In genomic region chr13:99085846-99086148, GRCh38 we compare ENCODE assay signal across 8 cellular contexts.
A peak's percentile ranks its signal among the peaks of the same experiment; 100 is the strongest.
DNase-seq lines count a peak whose midpoint lies in the region; ATAC-seq and TF ChIP-seq lines count a peak whose summit lies in the region.

No MANE protein-coding gene starts in this region.

- no peak for DNase-seq in activated naive CD4-positive, alpha-beta T cell treated with anti-CD3 and anti-CD28 coated beads for 36 hours
- no peak for DNase-seq in activated naive CD4-positive, alpha-beta T cell treated with anti-CD3 and anti-CD28 coated beads, Interleukin-2, amount 50 U/mL, for 16 hours
- DNase-seq in astrocyte of the spinal cord (ENCODE audit: low read depth, low spot score) (no peak), memory B cell (ENCODE audit: low spot score in 2 of 2) (no peak), type B pancreatic cell (ENCODE audit: extremely low spot score, unreplicated experiment) (no peak), GM10266 (ENCODE audit: extremely low spot score) (no peak), HK-2 (ENCODE audit: unreplicated experiment) (no peak), NCI-H510A (lab: John Stamatoyannopoulos, UW) (no peak)

- no peaks in the 10 kb centered on the region for H3K9me3 Mint-ChIP-seq in activated naive CD4-positive, alpha-beta T cell treated with anti-CD3 and anti-CD28 coated beads for 36 hours
- H3K9me3 Mint-ChIP-seq in memory B cell (no peaks in the 10 kb centered on the region), type B pancreatic cell (no peaks in the 10 kb centered on the region)

- TF ChIP-seq CTCF in astrocyte of the spinal cord (IDR thresholded peaks at IDR 0.05; ENCODE audit: low read depth, low read length) (no peak), type B pancreatic cell (conservative IDR thresholded peaks at IDR 0.05) (no peak), GM10266 (IDR thresholded peaks at IDR 0.05; ENCODE audit: control insufficient read depth, insufficient read depth, low read depth, missing control alignments) (no peak)

- intact Hi-C loops in activated naive CD4-positive, alpha-beta T cell treated with anti-CD3 and anti-CD28 coated beads for 36 hours (cut with micrococcal nuclease) = loop anchor here (2.0 to 10.0 kb wide), 7 partner anchors 91 to 1651 kb away; partner anchors contain the start of genes GPR18 and RAP2A

- H3K4me3 Mint-ChIP-seq in activated naive CD4-positive, alpha-beta T cell treated with anti-CD3 and anti-CD28 coated beads for 36 hours = peak overlapping the region; percentile 82
- H3K4me3 Mint-ChIP-seq in memory B cell (peak overlapping the region; percentile 80), type B pancreatic cell (peak overlapping the region; percentile 89)

- no peak for ATAC-seq in memory B cell (ENCODE audit: low read depth)

- H3K27ac Mint-ChIP-seq in activated naive CD4-positive, alpha-beta T cell treated with anti-CD3 and anti-CD28 coated beads for 36 hours = peak overlapping the region; percentile 73
- H3K27ac Mint-ChIP-seq in memory B cell = peak overlapping the region; percentile 60
- no peak overlapping the region for H3K27ac Mint-ChIP-seq in type B pancreatic cell

- no peaks in the 10 kb centered on the region for H3K36me3 Mint-ChIP-seq in activated naive CD4-positive, alpha-beta T cell treated with anti-CD3 and anti-CD28 coated beads for 36 hours (ENCODE audit: low read depth)
- no peaks in the 10 kb centered on the region for H3K36me3 Mint-ChIP-seq in memory B cell
- H3K36me3 Mint-ChIP-seq in type B pancreatic cell = no peaks in the 10 kb centered on the region

- H3K4me1 Mint-ChIP-seq in activated naive CD4-positive, alpha-beta T cell treated with anti-CD3 and anti-CD28 coated beads for 36 hours (ENCODE audit: low read depth) = peaks cover 30% of the 10 kb centered on the region
- H3K4me1 Mint-ChIP-seq in memory B cell (peaks cover 21% of the 10 kb centered on the region), type B pancreatic cell (ENCODE audit: unreplicated experiment) (peaks cover 19% of the 10 kb centered on the region)

- H3K4me3 ChIP-seq in astrocyte of the spinal cord (ENCODE audit: low read depth, low read length) = peak overlapping the region; percentile 49

- CTCF ChIA-PET in activated naive CD4-positive, alpha-beta T cell treated with anti-CD3 and anti-CD28 coated beads for 36 hours (lab: Charles Lee) = interaction anchor here (0.7 kb wide), 1 partner anchor 561 kb away, joined by 4 read pairs; no protein-coding TSS in a partner anchor

- no peaks in the 10 kb centered on the region for H3K27me3 Mint-ChIP-seq in activated naive CD4-positive, alpha-beta T cell treated with anti-CD3 and anti-CD28 coated beads for 36 hours (ENCODE audit: low read depth)
- H3K27me3 Mint-ChIP-seq in memory B cell (no peaks in the 10 kb centered on the region), type B pancreatic cell (peaks cover 28% of the 10 kb centered on the region)

- in situ Hi-C loops in astrocyte of the spinal cord (cut with HindIII; ENCODE audit: low sequenced_read_pairs) = no loop called here
